19 cellular contexts compared by ENCODE assay signal in genomic region chr20:63747622-63748355, GRCh38. TPM values are rescaled to one million over a fixed set of nuclear protein-coding genes. Genes with fewer than 3 reads are reported as not detected.
DNase-seq lines count a peak whose midpoint lies in the region; ATAC-seq, FAIRE-seq and TF ChIP-seq lines count a peak whose summit lies in the region.
"Had no signal": no experiment of that assay in that cellular context is flagged by ENCODE, and none has a peak within 500 bp of the region (broad histone marks: within the 10 kb centered on the region; RNA-seq: fewer than 3 reads in every experiment).

No MANE protein-coding gene starts in this region.

- no peak overlapping the region for H3K56ac ChIP-seq in H1 (replicated peaks; ENCODE audit: insufficient read length, low read depth, low read length)

- no peaks in the 10 kb centered on the region for H3K27me3 ChIP-seq in H1 (replicated peaks in 1 of 4; ENCODE audit: control insufficient read depth in 3 of 4, extremely low read depth in 1 of 4, insufficient read depth in 3 of 4, low read length in 3 of 4)
- H3K27me3 ChIP-seq: gastrocnemius medialis, uterus had no signal

- H3K9me3 Mint-ChIP-seq in activated CD8-positive, alpha-beta T cell treated with anti-CD3 and anti-CD28 coated beads, Interleukin-2, amount 10 ng/mL, durations not matched to agents 7 days and 5 days (ENCODE audit: insufficient read depth) = no peaks in the 10 kb centered on the region
- H3K9me3 Mint-ChIP-seq in activated CD8-positive, alpha-beta T cell treated with anti-CD3 and anti-CD28 coated beads for 36 hours = no peaks in the 10 kb centered on the region
- H3K9me3 Mint-ChIP-seq: activated CD4-positive, alpha-beta T cell treated with anti-CD3 and anti-CD28 coated beads, Interleukin-2, amount 10 ng/mL, durations not matched to agents 7 days and 5 days; CD8-positive, alpha-beta memory T cell; central memory CD8-positive, alpha-beta T cell; mesothelial cell of epicardium; neural crest cell had no signal

- H3K36me3 ChIP-seq in HEK293 (ENCODE audit: control insufficient read depth in 2 of 2, insufficient read depth in 1 of 2, low read length in 2 of 2) (peaks cover 4 to 10% of the 10 kb centered on the region in 2 experiments; a peak in 1 of 3 replicates), H1 (ENCODE audit: control insufficient read depth in 2 of 4, insufficient read depth in 4 of 4, low read length in 3 of 4) (peaks cover 0 to 9% (median 3%) of the 10 kb centered on the region in 4 experiments; a peak in 4 of 8 replicates)
- H3K36me3 ChIP-seq: uterus had no signal

- no peaks in the 10 kb centered on the region for H3K23me2 ChIP-seq in H1 (ENCODE audit: low read depth, low read length)

- POLR2A ChIA-PET in activated CD8-positive, alpha-beta T cell treated with anti-CD3 and anti-CD28 coated beads, Interleukin-2, amount 10 ng/mL, durations not matched to agents 7 days and 5 days (lab: Charles Lee) = interaction anchor here (3.0 kb wide), 1 partner anchor 7 kb away, joined by 14 read pairs; no protein-coding TSS in a partner anchor
- POLR2A ChIA-PET in activated CD8-positive, alpha-beta T cell treated with anti-CD3 and anti-CD28 coated beads for 36 hours (lab: Charles Lee) = interaction anchor here (1.0 kb wide), 1 partner anchor 7 kb away, joined by 4 read pairs; no protein-coding TSS in a partner anchor
- POLR2A ChIA-PET in HEK293 (lab: Yijun Ruan, JAX) (interaction anchor here (0.8 kb wide), 1 partner anchor 40 kb away, joined by 3 read pairs; the partner anchor contains the start of genes ARFRP1 and ZGPAT), H1 (lab: Charles Lee; ENCODE audit: partially characterized antibody) (interaction anchor here (0.6 to 1.8 kb wide), 3 partner anchors 9 to 49 kb away, joined by 3 to 6 read pairs (median 3); no protein-coding TSS in a partner anchor)

- H3K18ac ChIP-seq in H1 (ENCODE audit: extremely low read depth, low read length) = no peak overlapping the region

- no peak overlapping the region for H3K14ac ChIP-seq in H1 (ENCODE audit: insufficient read length)

- no peak overlapping the region for H3K23ac ChIP-seq in H1 (ENCODE audit: insufficient read length)

- no peak overlapping the region for H4K5ac ChIP-seq in H1 (ENCODE audit: insufficient read length, low read depth, low read length)

- no peak overlapping the region for H2AFZ ChIP-seq in H1 (ENCODE audit: low read length)

- no peak overlapping the region for H3K9ac ChIP-seq in H1 (replicated peaks in 1 of 4; ENCODE audit: extremely low read depth in 1 of 4, low read depth in 3 of 4, low read length in 3 of 4)

- no peak overlapping the region for H2BK120ac ChIP-seq in H1 (replicated peaks; ENCODE audit: low read depth, low read length)

- no peak overlapping the region for H3K4me3 Mint-ChIP-seq in activated CD8-positive, alpha-beta T cell treated with anti-CD3 and anti-CD28 coated beads, Interleukin-2, amount 10 ng/mL, durations not matched to agents 7 days and 5 days
- H3K4me3 Mint-ChIP-seq in activated CD8-positive, alpha-beta T cell treated with anti-CD3 and anti-CD28 coated beads for 36 hours = no peak overlapping the region
- H3K4me3 Mint-ChIP-seq: activated CD4-positive, alpha-beta T cell treated with anti-CD3 and anti-CD28 coated beads, Interleukin-2, amount 10 ng/mL, durations not matched to agents 7 days and 5 days; CD8-positive, alpha-beta memory T cell; central memory CD8-positive, alpha-beta T cell; mesothelial cell of epicardium had no signal

- H2BK20ac ChIP-seq in H1 (ENCODE audit: low read length) = no peak overlapping the region

- H3K27ac Mint-ChIP-seq in activated CD8-positive, alpha-beta T cell treated with anti-CD3 and anti-CD28 coated beads, Interleukin-2, amount 10 ng/mL, durations not matched to agents 7 days and 5 days = peak overlapping the region; percentile 52
- H3K27ac Mint-ChIP-seq in activated CD8-positive, alpha-beta T cell treated with anti-CD3 and anti-CD28 coated beads for 36 hours = no peak overlapping the region
- H3K27ac Mint-ChIP-seq: mesothelial cell of epicardium had no signal

- intact Hi-C loops in activated CD8-positive, alpha-beta T cell treated with anti-CD3 and anti-CD28 coated beads for 36 hours (cut with micrococcal nuclease) = no loop called here
- intact Hi-C loops in sciatic nerve (cut with DNase I) = loop anchor here (10.0 kb wide), 1 partner anchor 83 kb away; no protein-coding TSS in a partner anchor

- no peak for FAIRE-seq in H1 (lab: Jason Lieb, UNC)

- CTCF ChIA-PET in activated CD8-positive, alpha-beta T cell treated with anti-CD3 and anti-CD28 coated beads, Interleukin-2, amount 10 ng/mL, durations not matched to agents 7 days and 5 days (lab: Charles Lee) = no interaction called here
- CTCF ChIA-PET in activated CD8-positive, alpha-beta T cell treated with anti-CD3 and anti-CD28 coated beads for 36 hours (lab: Charles Lee) = interaction anchor here (1.0 kb wide), 1 partner anchor 309 kb away, joined by 3 read pairs; no protein-coding TSS in a partner anchor
- CTCF ChIA-PET in HEK293 (lab: Yijun Ruan, JAX) = interaction anchor here (0.5 to 0.6 kb wide), 2 partner anchors 28 to 282 kb away, joined by 3 to 4 read pairs; no protein-coding TSS in a partner anchor
- CTCF ChIA-PET in H1 (lab: Charles Lee; ENCODE audit: partially characterized antibody) = interaction anchor here (1.5 kb wide), 1 partner anchor 11 kb away, joined by 4 read pairs; the partner anchor contains the start of gene LIME1

- H3K4me2 ChIP-seq in H1 (ENCODE audit: insufficient read depth in 1 of 2, low read depth in 2 of 2, low read length in 2 of 2) = no peak overlapping the region

- TF ChIP-seq CTCF in activated CD8-positive, alpha-beta T cell treated with anti-CD3 and anti-CD28 coated beads for 36 hours (IDR thresholded peaks at IDR 0.05) = no peak
- TF ChIP-seq CTCF in HEK293 (tag by site-specific recombination; IDR thresholded peaks at IDR 0.05) = no peak
- TF ChIP-seq CTCF in H1 (IDR thresholded peaks at IDR 0.05; ENCODE audit: control extremely low read depth in 1 of 3, insufficient read depth in 1 of 3, low read depth in 1 of 3, low read length in 3 of 3) = no peak

- TF ChIP-seq EP300 in H1 (IDR thresholded peaks at IDR 0.05; ENCODE audit: borderline replicate concordance in 1 of 2, low read depth in 2 of 2, low read length in 2 of 2) = no peak

- H3K27me3 Mint-ChIP-seq in activated CD8-positive, alpha-beta T cell treated with anti-CD3 and anti-CD28 coated beads, Interleukin-2, amount 10 ng/mL, durations not matched to agents 7 days and 5 days (ENCODE audit: low read depth) = no peaks in the 10 kb centered on the region
- no peaks in the 10 kb centered on the region for H3K27me3 Mint-ChIP-seq in activated CD8-positive, alpha-beta T cell treated with anti-CD3 and anti-CD28 coated beads for 36 hours
- H3K27me3 Mint-ChIP-seq: activated CD4-positive, alpha-beta T cell treated with anti-CD3 and anti-CD28 coated beads, Interleukin-2, amount 10 ng/mL, durations not matched to agents 7 days and 5 days; CD8-positive, alpha-beta memory T cell; central memory CD8-positive, alpha-beta T cell had no signal

- H3K9me3 ChIP-seq in HEK293 (ENCODE audit: control insufficient read depth, insufficient read depth, low read depth, low read length) (no peaks in the 10 kb centered on the region), H1 (ENCODE audit: insufficient read depth in 2 of 2, low read depth in 1 of 2, low read length in 1 of 2) (no peaks in the 10 kb centered on the region)
- H3K9me3 ChIP-seq: gastrocnemius medialis, uterus had no signal

- DNase-seq in activated CD8-positive, alpha-beta T cell treated with anti-CD3 and anti-CD28 coated beads, Interleukin-2, amount 10 ng/mL, durations not matched to agents 7 days and 5 days = no peak
- DNase-seq in activated CD8-positive, alpha-beta T cell treated with anti-CD3 and anti-CD28 coated beads for 36 hours = no peak
- no peak for DNase-seq in H1 (ENCODE audit: low read depth in 1 of 2, low spot score in 2 of 2)
- peak; percentile 57 for DNase-seq in sciatic nerve (ENCODE audit: low spot score)
- DNase-seq in effector CD8-positive, alpha-beta T cell (lab: John Stamatoyannopoulos, UW) = no peak
- DNase-seq in HCEC 1CT = no peak
- DNase-seq in activated CD4-positive, CD25-positive, alpha-beta regulatory T cell (lab: John Stamatoyannopoulos, UW) = no peak
- DNase-seq: activated CD4-positive, alpha-beta T cell treated with anti-CD3 and anti-CD28 coated beads, Interleukin-2, amount 10 ng/mL, durations not matched to agents 7 days and 5 days; activated CD8-positive, alpha-beta memory T cell treated with anti-CD3 and anti-CD28 coated beads, Interleukin-2, amount 50 U/mL, for 48 hours; activated gamma-delta T cell; CD8-positive, alpha-beta memory T cell; gastrocnemius medialis; left colon; SW 1271 had no signal

- no peak overlapping the region for H2AK5ac ChIP-seq in H1 (ENCODE audit: low read depth, low read length)

- H2BK15ac ChIP-seq in H1 (ENCODE audit: low read length) = no peak overlapping the region

- peaks cover 0 to 3% of the 10 kb centered on the region in 2 experiments for H4K20me1 ChIP-seq in H1 (replicated peaks in 1 of 2; ENCODE audit: control insufficient read depth in 1 of 2, insufficient read depth in 2 of 2, low read length in 2 of 2)

- no peaks in the 10 kb centered on the region; the same call in 1 of the 2 replicates for H3K79me1 ChIP-seq in H1 (ENCODE audit: low read depth, low read length)

- peak overlapping the region; percentile 68; the same call in 1 of the 2 replicates for H2BK12ac ChIP-seq in H1 (ENCODE audit: low read depth, low read length)

- no peak overlapping the region for H3K4ac ChIP-seq in H1 (replicated peaks; ENCODE audit: insufficient read length, low read depth, low read length)

- peak overlapping the region; percentile 57 for H4K8ac ChIP-seq in H1 (ENCODE audit: extremely low read depth, insufficient read depth, low read length)

- peak overlapping the region; percentile 71; the same call in 1 of the 2 replicates for H2BK5ac ChIP-seq in H1 (ENCODE audit: low read depth, low read length)

- H4K91ac ChIP-seq in H1 (replicated peaks; ENCODE audit: insufficient read length, low read length) = no peak overlapping the region

- TF ChIP-seq RAD21 in H1 (IDR thresholded peaks at IDR 0.05 in 1 of 2, conservative IDR thresholded peaks at IDR 0.05 in 1 of 2; ENCODE audit: low read depth in 2 of 2, low read length in 2 of 2) = no peak

- peaks cover 6% of the 10 kb centered on the region for H3K36me3 Mint-ChIP-seq in activated CD8-positive, alpha-beta T cell treated with anti-CD3 and anti-CD28 coated beads, Interleukin-2, amount 10 ng/mL, durations not matched to agents 7 days and 5 days (ENCODE audit: low read depth)
- no peaks in the 10 kb centered on the region for H3K36me3 Mint-ChIP-seq in activated CD8-positive, alpha-beta T cell treated with anti-CD3 and anti-CD28 coated beads for 36 hours (ENCODE audit: low read depth)

- TF ChIP-seq POLR2A in H1 (IDR thresholded peaks at IDR 0.05; ENCODE audit: control extremely low read depth in 1 of 2, low read depth in 2 of 2, low read length in 2 of 2) = no peak

- no peak overlapping the region for H3K4me3 ChIP-seq in HEK293 (ENCODE audit: low read depth, low read length)
- no peak overlapping the region for H3K4me3 ChIP-seq in H1 (ENCODE audit: extremely low read depth in 1 of 4, insufficient read depth in 2 of 4, low read depth in 3 of 4, low read length in 4 of 4)
- H3K4me3 ChIP-seq: gastrocnemius medialis, uterus had no signal

- peaks cover 26% of the 10 kb centered on the region for H3K4me1 Mint-ChIP-seq in activated CD8-positive, alpha-beta T cell treated with anti-CD3 and anti-CD28 coated beads, Interleukin-2, amount 10 ng/mL, durations not matched to agents 7 days and 5 days (ENCODE audit: low read depth)
- H3K4me1 Mint-ChIP-seq in activated CD8-positive, alpha-beta T cell treated with anti-CD3 and anti-CD28 coated beads for 36 hours (ENCODE audit: low read depth) = peaks cover 21% of the 10 kb centered on the region
- H3K4me1 Mint-ChIP-seq: mesothelial cell of epicardium had no signal

- ATAC-seq in activated CD8-positive, alpha-beta T cell treated with anti-CD3 and anti-CD28 coated beads, Interleukin-2, amount 10 ng/mL, durations not matched to agents 7 days and 5 days = no peak
- no peak for ATAC-seq in activated CD8-positive, alpha-beta T cell treated with anti-CD3 and anti-CD28 coated beads for 36 hours
- ATAC-seq in sciatic nerve = no peak
- ATAC-seq: gastrocnemius medialis, left colon had no signal

- H3K27ac ChIP-seq in HEK293 (ENCODE audit: extremely low read depth, low read depth, low read length) (no peak overlapping the region), H1 (ENCODE audit: low read depth, low read length) (no peak overlapping the region)
- H3K27ac ChIP-seq: gastrocnemius medialis, uterus had no signal

- H3K79me2 ChIP-seq in H1 (ENCODE audit: control insufficient read depth in 1 of 2, insufficient read depth in 2 of 2, low read length in 2 of 2) = no peaks in the 10 kb centered on the region

- H3K4me1 ChIP-seq in HEK293 (ENCODE audit: control insufficient read depth, insufficient read depth, low read length) = no peaks in the 10 kb centered on the region
- H3K4me1 ChIP-seq in H1 (replicated peaks in 1 of 4; ENCODE audit: control insufficient read depth in 3 of 4, insufficient read depth in 4 of 4, low read length in 3 of 4) = peaks cover 0 to 15% (median 4%) of the 10 kb centered on the region in 4 experiments; a peak in 6 of 7 replicates
- H3K4me1 ChIP-seq: gastrocnemius medialis, uterus had no signal

- WGBS in H1 (ENCODE audit: extremely low coverage in 1 of 2, insufficient coverage in 1 of 2, insufficient read length in 1 of 2, insufficient replicate concordance in 2 of 2, low coverage in 1 of 2, low lambda C conversion rate in 2 of 2, missing lambda C conversion rate in 1 of 2), 2 experiments = 85% methylated on average over 16 of the region's 20 CpGs; no CpG with 5 or more reads in 1 of the 2 experiments

RNA-seq across cellular contexts. Expression of gene SLC2A4RG, which starts 8.2 kb away (rescaled TPM):
- 10 to 100 TPM; 97.2 TPM for total RNA-seq in activated CD8-positive, alpha-beta T cell treated with anti-CD3 and anti-CD28 coated beads, Interleukin-2, amount 10 ng/mL, durations not matched to agents 7 days and 5 days
- total RNA-seq in activated CD8-positive, alpha-beta T cell treated with anti-CD3 and anti-CD28 coated beads for 36 hours = 10 to 100 TPM; 38.5 to 39.8 TPM
- total RNA-seq in H1 (2021; fragmentation: NEBNext Ultra II Directional; extraction: Animal tissue kit (Norgen Biotek cat#: 25700)) = 25.0 and 29.1 TPM in 2 replicates
- 15.9 and 32.9 TPM in 2 replicates for polyA plus RNA-seq in H1 (2011; rRNA removed)
- polyA plus RNA-seq in H1 (2011; cell fraction: cytosol; rRNA removed) = 25.5 TPM
- 164 TPM for polyA plus RNA-seq in H1 (2011; cell fraction: nucleus; rRNA removed)
- polyA plus RNA-seq in H1 (2012, experiment 1 of 2) = 12.2 to 32.2 TPM (median 25.5 TPM) in 4 replicates
- 12.8 TPM for polyA plus RNA-seq in H1 (2012, experiment 2 of 2)
- 33.5 TPM for polyA plus RNA-seq in H1 (2013, experiment 1 of 2)
- 30.8 TPM for polyA plus RNA-seq in H1 (2013, experiment 2 of 2)
- 2.3 and 2.8 TPM in 2 replicates for polyA minus RNA-seq in H1 (2011; rRNA and poly(A)+ RNA removed)
- polyA minus RNA-seq in H1 (2011; cell fraction: cytosol; rRNA and poly(A)+ RNA removed) = 14.1 TPM
- 22.7 TPM for polyA minus RNA-seq in H1 (2011; cell fraction: nucleus; rRNA and poly(A)+ RNA removed)
- 73.0 TPM for total RNA-seq in sciatic nerve

RNA-seq across cellular contexts. Expression of gene LIME1, which starts 11.3 kb away (rescaled TPM):
- 100 to 1,000 TPM; 163 to 165 TPM for total RNA-seq in activated CD8-positive, alpha-beta T cell treated with anti-CD3 and anti-CD28 coated beads, Interleukin-2, amount 10 ng/mL, durations not matched to agents 7 days and 5 days
- total RNA-seq in activated CD8-positive, alpha-beta T cell treated with anti-CD3 and anti-CD28 coated beads for 36 hours = 10 to 100 TPM; 15.5 to 16.8 TPM
- 3.3 and 4.5 TPM in 2 replicates for total RNA-seq in H1 (2021; fragmentation: NEBNext Ultra II Directional; extraction: Animal tissue kit (Norgen Biotek cat#: 25700))
- 5.9 and 9.5 TPM in 2 replicates for polyA plus RNA-seq in H1 (2011; rRNA removed)
- polyA plus RNA-seq in H1 (2011; cell fraction: cytosol; rRNA removed) = 4.9 TPM
- polyA plus RNA-seq in H1 (2011; cell fraction: nucleus; rRNA removed) = 19.4 TPM
- polyA plus RNA-seq in H1 (2012, experiment 1 of 2) = 2.2 to 3.8 TPM (median 2.7 TPM) in 4 replicates
- 3.0 TPM for polyA plus RNA-seq in H1 (2012, experiment 2 of 2)
- polyA plus RNA-seq in H1 (2013, experiment 1 of 2) = 1.8 TPM
- 1.7 TPM for polyA plus RNA-seq in H1 (2013, experiment 2 of 2)
- 0.28 and 0.37 TPM in 2 replicates for polyA minus RNA-seq in H1 (2011; rRNA and poly(A)+ RNA removed)
- 4.0 TPM for polyA minus RNA-seq in H1 (2011; cell fraction: cytosol; rRNA and poly(A)+ RNA removed)
- 5.9 TPM for polyA minus RNA-seq in H1 (2011; cell fraction: nucleus; rRNA and poly(A)+ RNA removed)
- 8.1 TPM for total RNA-seq in sciatic nerve

RNA-seq across cellular contexts. Expression of gene ZGPAT, which starts 40.0 kb away (rescaled TPM):
- 10 to 100 TPM; 38.6 to 43.5 TPM for total RNA-seq in activated CD8-positive, alpha-beta T cell treated with anti-CD3 and anti-CD28 coated beads, Interleukin-2, amount 10 ng/mL, durations not matched to agents 7 days and 5 days
- total RNA-seq in activated CD8-positive, alpha-beta T cell treated with anti-CD3 and anti-CD28 coated beads for 36 hours = 10 to 100 TPM; 22.4 to 22.5 TPM
- total RNA-seq in H1 (2021; fragmentation: NEBNext Ultra II Directional; extraction: Animal tissue kit (Norgen Biotek cat#: 25700)) = 21.4 and 24.9 TPM in 2 replicates
- 14.5 and 21.5 TPM in 2 replicates for polyA plus RNA-seq in H1 (2011; rRNA removed)
- 26.6 TPM for polyA plus RNA-seq in H1 (2011; cell fraction: cytosol; rRNA removed)
- 43.9 TPM for polyA plus RNA-seq in H1 (2011; cell fraction: nucleus; rRNA removed)
- polyA plus RNA-seq in H1 (2012, experiment 1 of 2) = 18.6 to 26.7 TPM (median 25.5 TPM) in 4 replicates
- polyA plus RNA-seq in H1 (2012, experiment 2 of 2) = 13.2 TPM
- 10.7 TPM for polyA plus RNA-seq in H1 (2013, experiment 1 of 2)
- polyA plus RNA-seq in H1 (2013, experiment 2 of 2) = 11.2 TPM
- polyA minus RNA-seq in H1 (2011; rRNA and poly(A)+ RNA removed) = 7.0 and 8.0 TPM in 2 replicates
- polyA minus RNA-seq in H1 (2011; cell fraction: cytosol; rRNA and poly(A)+ RNA removed) = 13.4 TPM
- 11.9 TPM for polyA minus RNA-seq in H1 (2011; cell fraction: nucleus; rRNA and poly(A)+ RNA removed)
- total RNA-seq in sciatic nerve = 23.8 TPM

RNA-seq across cellular contexts. Expression of gene ARFRP1, which starts 40.0 kb away (rescaled TPM):
- total RNA-seq in activated CD8-positive, alpha-beta T cell treated with anti-CD3 and anti-CD28 coated beads, Interleukin-2, amount 10 ng/mL, durations not matched to agents 7 days and 5 days = 10 to 100 TPM; 55.2 to 57.6 TPM
- total RNA-seq in activated CD8-positive, alpha-beta T cell treated with anti-CD3 and anti-CD28 coated beads for 36 hours = 10 to 100 TPM; 41.7 to 44.2 TPM
- 21.9 and 22.9 TPM in 2 replicates for total RNA-seq in H1 (2021; fragmentation: NEBNext Ultra II Directional; extraction: Animal tissue kit (Norgen Biotek cat#: 25700))
- 12.9 and 19.4 TPM in 2 replicates for polyA plus RNA-seq in H1 (2011; rRNA removed)
- 23.2 TPM for polyA plus RNA-seq in H1 (2011; cell fraction: cytosol; rRNA removed)
- polyA plus RNA-seq in H1 (2011; cell fraction: nucleus; rRNA removed) = 32.0 TPM
- 12.3 to 20.2 TPM (median 18.9 TPM) in 4 replicates for polyA plus RNA-seq in H1 (2012, experiment 1 of 2)
- 9.1 TPM for polyA plus RNA-seq in H1 (2012, experiment 2 of 2)
- polyA plus RNA-seq in H1 (2013, experiment 1 of 2) = 7.5 TPM
- polyA plus RNA-seq in H1 (2013, experiment 2 of 2) = 7.8 TPM
- 12.9 and 15.4 TPM in 2 replicates for polyA minus RNA-seq in H1 (2011; rRNA and poly(A)+ RNA removed)
- 10.6 TPM for polyA minus RNA-seq in H1 (2011; cell fraction: cytosol; rRNA and poly(A)+ RNA removed)
- polyA minus RNA-seq in H1 (2011; cell fraction: nucleus; rRNA and poly(A)+ RNA removed) = 34.7 TPM
- total RNA-seq in sciatic nerve = 49.1 TPM

RNA-seq across cellular contexts. Expression of gene TNFRSF6B, which starts 51.3 kb away (rescaled TPM):
- total RNA-seq in activated CD8-positive, alpha-beta T cell treated with anti-CD3 and anti-CD28 coated beads, Interleukin-2, amount 10 ng/mL, durations not matched to agents 7 days and 5 days = not detected
- total RNA-seq in activated CD8-positive, alpha-beta T cell treated with anti-CD3 and anti-CD28 coated beads for 36 hours = not detected
- not detected in 2 replicates for total RNA-seq in H1 (2021; fragmentation: NEBNext Ultra II Directional; extraction: Animal tissue kit (Norgen Biotek cat#: 25700))
- polyA plus RNA-seq in H1 (2011; rRNA removed) = 3.1 and 5.4 TPM in 2 replicates
- polyA plus RNA-seq in H1 (2011; cell fraction: cytosol; rRNA removed) = 2.5 TPM
- 16.8 TPM for polyA plus RNA-seq in H1 (2011; cell fraction: nucleus; rRNA removed)
- polyA plus RNA-seq in H1 (2012, experiment 1 of 2) = 0.27 to 1.6 TPM (median 0.43 TPM) in 3 of 4 replicates, not detected in the other
- polyA plus RNA-seq in H1 (2012, experiment 2 of 2) = 0.39 TPM
- 0.75 TPM for polyA plus RNA-seq in H1 (2013, experiment 1 of 2)
- 0.96 TPM for polyA plus RNA-seq in H1 (2013, experiment 2 of 2)
- polyA minus RNA-seq in H1 (2011; rRNA and poly(A)+ RNA removed) = not detected in 2 replicates
- polyA minus RNA-seq in H1 (2011; cell fraction: cytosol; rRNA and poly(A)+ RNA removed) = not detected
- 1.1 TPM for polyA minus RNA-seq in H1 (2011; cell fraction: nucleus; rRNA and poly(A)+ RNA removed)
- 6.1 TPM for total RNA-seq in sciatic nerve
- total RNA-seq: CD8-positive, alpha-beta memory T cell; mesothelial cell of epicardium; neural crest cell had no signal

Comparison
In these comparisons a context has a peak if more than half of its experiments do, and no peak if none do; other contexts are left out.
1. RNA of gene LIME1, which starts 11.3 kb away (total RNA-seq): 163 to 165 TPM in activated CD8-positive, alpha-beta T cell treated with anti-CD3 and anti-CD28 coated beads, Interleukin-2, amount 10 ng/mL, durations not matched to agents 7 days and 5 days; 15.5 to 16.8 TPM in activated CD8-positive, alpha-beta T cell treated with anti-CD3 and anti-CD28 coated beads for 36 hours, 8.1 TPM in sciatic nerve (single experiment) and 3.3 to 4.5 TPM in H1; every median in the first group is over 4 times any median in the second.